Comparison of ENCODE assay signal across 18 cellular contexts in genomic region chr1:64550505-64550904, GRCh38.
DNase-seq lines count a peak whose midpoint lies in the region; ATAC-seq and TF ChIP-seq lines count a peak whose summit lies in the region.
"Had no signal": no experiment of that assay in that cellular context is flagged by ENCODE, and none has a peak within 500 bp of the region (broad histone marks: within the 10 kb centered on the region; RNA-seq: fewer than 3 reads in every experiment).

No MANE protein-coding gene starts in this region.

- peak overlapping the region; percentile 43 for H3K27ac Mint-ChIP-seq in activated naive CD4-positive, alpha-beta T cell treated with anti-CD3 and anti-CD28 coated beads, Interleukin-2, amount 10 ng/mL, durations not matched to agents 7 days and 5 days
- no peak overlapping the region for H3K27ac Mint-ChIP-seq in activated T-helper 1 cell treated with anti-CD3 and anti-CD28 coated beads, Interleukin-12 subunit alpha, Interleukin-12 subunit beta, Interleukin-2, Interleukin-4 antibody, amounts not matched to agents 30 ng/mL and 10 ng/mL and 1 ng/mL, durations not matched to agents 14 hours and 24 hours and 36 hours
- H3K27ac Mint-ChIP-seq: activated B cell treated with CpG ODN at 0.5 μM for 24 hours; stimulated activated naive B cell treated with anti-CD40 and anti-IgM and Interleukin-4, amounts not matched to agents 10 μg/mL and 1 μg/mL and 100 μg/mL, for 72 hours had no signal

- no peak for TF ChIP-seq CTCF in upper lobe of right lung (IDR thresholded peaks at IDR 0.05)

- CTCF ChIA-PET in activated naive CD4-positive, alpha-beta T cell treated with anti-CD3 and anti-CD28 coated beads, Interleukin-2, amount 10 ng/mL, durations not matched to agents 7 days and 5 days (lab: Charles Lee), result no interaction called here

- H3K4me1 ChIP-seq in upper lobe of right lung (peaks cover 7% of the 10 kb centered on the region), HAP-1 (peaks cover 6% of the 10 kb centered on the region)

- no peaks in the 10 kb centered on the region for H3K27me3 ChIP-seq in upper lobe of right lung
- H3K27me3 ChIP-seq in HAP-1 (ENCODE audit: low read depth), result no peaks in the 10 kb centered on the region
- H3K27me3 ChIP-seq: vagina had no signal

- H3K27ac ChIP-seq in upper lobe of right lung, result no peak overlapping the region
- H3K27ac ChIP-seq: vagina had no signal

- H3K9me3 Mint-ChIP-seq in activated naive CD4-positive, alpha-beta T cell treated with anti-CD3 and anti-CD28 coated beads, Interleukin-2, amount 10 ng/mL, durations not matched to agents 7 days and 5 days, result no peaks in the 10 kb centered on the region
- no peaks in the 10 kb centered on the region for H3K9me3 Mint-ChIP-seq in activated T-helper 1 cell treated with anti-CD3 and anti-CD28 coated beads, Interleukin-12 subunit alpha, Interleukin-12 subunit beta, Interleukin-2, Interleukin-4 antibody, amounts not matched to agents 30 ng/mL and 10 ng/mL and 1 ng/mL, durations not matched to agents 14 hours and 24 hours and 36 hours
- H3K9me3 Mint-ChIP-seq: activated B cell treated with CpG ODN at 0.5 μM for 24 hours; stimulated activated naive B cell treated with anti-CD40 and anti-IgM and Interleukin-4, amounts not matched to agents 10 μg/mL and 1 μg/mL and 100 μg/mL, for 72 hours had no signal

- H3K27me3 Mint-ChIP-seq in activated naive CD4-positive, alpha-beta T cell treated with anti-CD3 and anti-CD28 coated beads, Interleukin-2, amount 10 ng/mL, durations not matched to agents 7 days and 5 days, result peaks cover 9% of the 10 kb centered on the region
- peaks cover 56% of the 10 kb centered on the region for H3K27me3 Mint-ChIP-seq in activated T-helper 1 cell treated with anti-CD3 and anti-CD28 coated beads, Interleukin-12 subunit alpha, Interleukin-12 subunit beta, Interleukin-2, Interleukin-4 antibody, amounts not matched to agents 30 ng/mL and 10 ng/mL and 1 ng/mL, durations not matched to agents 14 hours and 24 hours and 36 hours (ENCODE audit: insufficient read depth)

- H3K9me3 ChIP-seq in upper lobe of right lung, result no peaks in the 10 kb centered on the region
- no peaks in the 10 kb centered on the region for H3K9me3 ChIP-seq in HAP-1
- H3K9me3 ChIP-seq: vagina had no signal

- H3K4me1 Mint-ChIP-seq in activated naive CD4-positive, alpha-beta T cell treated with anti-CD3 and anti-CD28 coated beads, Interleukin-2, amount 10 ng/mL, durations not matched to agents 7 days and 5 days, result peaks cover 35% of the 10 kb centered on the region
- peaks cover 14% of the 10 kb centered on the region for H3K4me1 Mint-ChIP-seq in activated T-helper 1 cell treated with anti-CD3 and anti-CD28 coated beads, Interleukin-12 subunit alpha, Interleukin-12 subunit beta, Interleukin-2, Interleukin-4 antibody, amounts not matched to agents 30 ng/mL and 10 ng/mL and 1 ng/mL, durations not matched to agents 14 hours and 24 hours and 36 hours (ENCODE audit: low read depth)
- H3K4me1 Mint-ChIP-seq: activated B cell treated with CpG ODN at 0.5 μM for 24 hours; stimulated activated naive B cell treated with anti-CD40 and anti-IgM and Interleukin-4, amounts not matched to agents 10 μg/mL and 1 μg/mL and 100 μg/mL, for 72 hours had no signal

- peak; percentile 70 for ATAC-seq in upper lobe of right lung
- ATAC-seq: HepG2; stimulated activated naive B cell treated with anti-CD40 and anti-IgM and Interleukin-4, amounts not matched to agents 10 μg/mL and 1 μg/mL and 100 μg/mL, for 72 hours had no signal

- intact Hi-C loops in activated T-helper 1 cell treated with anti-CD3 and anti-CD28 coated beads, Interleukin-12 subunit alpha, Interleukin-12 subunit beta, Interleukin-2, Interleukin-4 antibody, amounts not matched to agents 30 ng/mL and 10 ng/mL and 1 ng/mL, durations not matched to agents 14 hours and 24 hours and 36 hours (cut with micrococcal nuclease), result loop anchor here (5.0 kb wide), 1 partner anchor 78 kb away; the partner anchor contains the start of gene CACHD1
- intact Hi-C loops in upper lobe of right lung (cut with DNase I), result no loop called here

- H3K4me3 ChIP-seq in upper lobe of right lung (no peak overlapping the region), HAP-1 (no peak overlapping the region)
- H3K4me3 ChIP-seq: skin epidermis, vagina had no signal

- H3K4me3 Mint-ChIP-seq in activated naive CD4-positive, alpha-beta T cell treated with anti-CD3 and anti-CD28 coated beads, Interleukin-2, amount 10 ng/mL, durations not matched to agents 7 days and 5 days, result peak overlapping the region; percentile 13
- no peak overlapping the region for H3K4me3 Mint-ChIP-seq in activated T-helper 1 cell treated with anti-CD3 and anti-CD28 coated beads, Interleukin-12 subunit alpha, Interleukin-12 subunit beta, Interleukin-2, Interleukin-4 antibody, amounts not matched to agents 30 ng/mL and 10 ng/mL and 1 ng/mL, durations not matched to agents 14 hours and 24 hours and 36 hours
- H3K4me3 Mint-ChIP-seq: activated B cell treated with CpG ODN at 0.5 μM for 24 hours; stimulated activated naive B cell treated with anti-CD40 and anti-IgM and Interleukin-4, amounts not matched to agents 10 μg/mL and 1 μg/mL and 100 μg/mL, for 72 hours had no signal

- in situ Hi-C loops in HAP-1 (cut with MboI; ENCODE audit: low sequenced_read_pairs), result no loop called here

- H3K36me3 ChIP-seq in upper lobe of right lung (no peaks in the 10 kb centered on the region), HAP-1 (replicated peaks) (no peaks in the 10 kb centered on the region)
- H3K36me3 ChIP-seq: vagina had no signal

- H3K36me3 Mint-ChIP-seq in activated naive CD4-positive, alpha-beta T cell treated with anti-CD3 and anti-CD28 coated beads, Interleukin-2, amount 10 ng/mL, durations not matched to agents 7 days and 5 days, result peaks cover under 1% of the 10 kb centered on the region
- no peaks in the 10 kb centered on the region for H3K36me3 Mint-ChIP-seq in activated T-helper 1 cell treated with anti-CD3 and anti-CD28 coated beads, Interleukin-12 subunit alpha, Interleukin-12 subunit beta, Interleukin-2, Interleukin-4 antibody, amounts not matched to agents 30 ng/mL and 10 ng/mL and 1 ng/mL, durations not matched to agents 14 hours and 24 hours and 36 hours (ENCODE audit: low read depth)
- H3K36me3 Mint-ChIP-seq: stimulated activated naive B cell treated with anti-CD40 and anti-IgM and Interleukin-4, amounts not matched to agents 10 μg/mL and 1 μg/mL and 100 μg/mL, for 72 hours had no signal

- DNase-seq in activated naive CD4-positive, alpha-beta T cell treated with anti-CD3 and anti-CD28 coated beads, Interleukin-2, amount 10 ng/mL, durations not matched to agents 7 days and 5 days, result peak; percentile 36
- DNase-seq in activated naive CD4-positive, alpha-beta T cell treated with anti-CD3 and anti-CD28 coated beads, Interleukin-2, amount 50 U/mL, for 16 hours, result no peak
- DNase-seq in NCI-H128 (lab: John Stamatoyannopoulos, UW; ENCODE audit: unreplicated experiment) (peak; percentile 41), upper lobe of right lung (no peak), HT-29 (ENCODE audit: low spot score) (no peak), HAP-1 (ENCODE audit: low spot score in 2 of 2) (no peak)
- DNase-seq in activated T-helper 1 cell treated with anti-CD3 and anti-CD28 coated beads, Interleukin-12 subunit alpha, Interleukin-12 subunit beta, Interleukin-2, Interleukin-4 antibody, amounts not matched to agents 30 ng/mL and 10 ng/mL and 1 ng/mL, durations not matched to agents 14 hours and 24 hours and 36 hours (ENCODE audit: low spot score), result peak; percentile 4
- DNase-seq: activated B cell treated with CpG ODN at 0.5 μM for 24 hours; activated effector memory CD4-positive, alpha-beta T cell treated with anti-CD3 and anti-CD28 coated beads, Interleukin-2, amount 50 U/mL, for 16 hours; effector CD4-positive, alpha-beta T cell; EL; midbrain; nucleus accumbens; stimulated activated naive B cell treated with anti-CD40 and anti-IgM and Interleukin-4, amounts not matched to agents 10 μg/mL and 1 μg/mL and 100 μg/mL, for 72 hours; SW 1271 had no signal

Comparison
In these comparisons a context has a peak if more than half of its experiments do, and no peak if none do; other contexts are left out.
1. DNase-seq: peak in activated naive CD4-positive, alpha-beta T cell treated with anti-CD3 and anti-CD28 coated beads, Interleukin-2, amount 10 ng/mL, durations not matched to agents 7 days and 5 days (single experiment), NCI-H128 (single experiment) and activated T-helper 1 cell treated with anti-CD3 and anti-CD28 coated beads, Interleukin-12 subunit alpha, Interleukin-12 subunit beta, Interleukin-2, Interleukin-4 antibody, amounts not matched to agents 30 ng/mL and 10 ng/mL and 1 ng/mL, durations not matched to agents 14 hours and 24 hours and 36 hours (single experiment); none in activated naive CD4-positive, alpha-beta T cell treated with anti-CD3 and anti-CD28 coated beads, Interleukin-2, amount 50 U/mL, for 16 hours (single experiment), upper lobe of right lung (single experiment), HT-29 (single experiment) and HAP-1 (0 of 2).